ENCODE assay signal across 12 cellular contexts in genomic region chr16:27455700-27456099, GRCh38. TPM values are rescaled to one million over a fixed set of nuclear protein-coding genes. Genes with fewer than 3 reads are reported as not detected.
DNase-seq lines count a peak whose midpoint lies in the region; ATAC-seq, FAIRE-seq and TF ChIP-seq lines count a peak whose summit lies in the region.
"Had no signal": no experiment of that assay in that cellular context is flagged by ENCODE, and none has a peak within 500 bp of the region (broad histone marks: within the 10 kb centered on the region; RNA-seq: fewer than 3 reads in every experiment).

No MANE protein-coding gene starts in this region.

- no peak for TF ChIP-seq EP300 in K562 (IDR thresholded peaks at IDR 0.05; ENCODE audit: low read length)

- peaks cover 6 to 8% of the 10 kb centered on the region in 2 donors for H3K36me3 Mint-ChIP-seq in CD4-positive, alpha-beta memory T cell
- peaks cover 0 to 26% (median 6%) of the 10 kb centered on the region in 5 donors for H3K36me3 Mint-ChIP-seq in naive thymus-derived CD4-positive, alpha-beta T cell
- H3K36me3 Mint-ChIP-seq in activated CD8-positive, alpha-beta memory T cell treated with anti-CD3 and anti-CD28 coated beads, Interleukin-2, amount 10 ng/mL, durations not matched to agents 7 days and 5 days, result peaks cover 13% of the 10 kb centered on the region

- no peak overlapping the region for H3K4me3 ChIP-seq in CD4-positive, alpha-beta memory T cell (ENCODE audit: low read length in 2 of 2)
- no peak overlapping the region for H3K4me3 ChIP-seq in K562
- H3K4me3 ChIP-seq in naive thymus-derived CD4-positive, alpha-beta T cell (ENCODE audit: low read length), result no peak overlapping the region
- H3K4me3 ChIP-seq: mucosa of descending colon, thoracic aorta had no signal

- no peaks in the 10 kb centered on the region for H4K20me1 ChIP-seq in K562 (replicated peaks; ENCODE audit: control insufficient read depth, insufficient read depth, low read length)

- intact Hi-C loops in CD4-positive, alpha-beta memory T cell (cut with micrococcal nuclease), result loop anchor here (2.0 to 5.0 kb wide), 3 partner anchors 53 to 1618 kb away; partner anchors contain the start of gene IL21R
- intact Hi-C loops in K562 (cut with micrococcal nuclease), result loop anchor here (2.0 to 5.0 kb wide), 3 partner anchors 88 to 278 kb away; no protein-coding TSS in a partner anchor
- intact Hi-C loops in naive thymus-derived CD4-positive, alpha-beta T cell (cut with micrococcal nuclease), result loop anchor here (2.0 kb wide), 6 partner anchors 49 to 347 kb away; partner anchors contain the start of gene IL21R (in 1 of the 2)

- 3% methylated on average over 10 of the region's 12 CpGs for WGBS in K562 (ENCODE audit: insufficient coverage, low coverage, missing lambda C conversion rate)

- peaks cover 2% of the 10 kb centered on the region for H3K36me3 ChIP-seq in CD4-positive, alpha-beta memory T cell (ENCODE audit: insufficient read depth, low read length)
- no peaks in the 10 kb centered on the region; the same call in 2 of the 3 replicates for H3K36me3 ChIP-seq in K562 (ENCODE audit: control insufficient read depth, insufficient read depth, low read length)
- peaks cover 0 to 1% (median 0%) of the 10 kb centered on the region in 3 experiments for H3K36me3 ChIP-seq in naive thymus-derived CD4-positive, alpha-beta T cell (ENCODE audit: control insufficient read depth in 2 of 3, insufficient read depth in 3 of 3, low read length in 3 of 3)

- H3K4me1 ChIP-seq in CD4-positive, alpha-beta memory T cell (ENCODE audit: insufficient read depth, low read length), result peaks cover 55% of the 10 kb centered on the region
- peaks cover 0 to 2% of the 10 kb centered on the region in 2 experiments; a peak in 2 of 5 replicates for H3K4me1 ChIP-seq in K562 (replicated peaks in 1 of 2; ENCODE audit: control insufficient read depth in 2 of 2, insufficient read depth in 2 of 2, low read length in 2 of 2)
- H3K4me1 ChIP-seq in naive thymus-derived CD4-positive, alpha-beta T cell (ENCODE audit: control insufficient read depth in 2 of 2, insufficient read depth in 2 of 2, low read length in 2 of 2), result peaks cover 24 to 46% of the 10 kb centered on the region in 2 donors

- peak; percentile 6 for FAIRE-seq in K562 (lab: Jason Lieb, UNC)
- FAIRE-seq: GM12892, H1 had no signal

- BruUV-seq in K562 (replicated peaks; lab: Mats Ljungman, UMichigan), result no TSS peak

- H3K9me1 ChIP-seq in K562 (ENCODE audit: control insufficient read depth, insufficient read depth, low read length), result no peaks in the 10 kb centered on the region

- no peak overlapping the region for H3K27ac ChIP-seq in CD4-positive, alpha-beta memory T cell (ENCODE audit: low read depth, low read length)
- no peak overlapping the region for H3K27ac ChIP-seq in K562 (ENCODE audit: extremely low read depth, low read depth, low read length)
- H3K27ac ChIP-seq in naive thymus-derived CD4-positive, alpha-beta T cell (ENCODE audit: low read depth, low read length), result no peak overlapping the region
- H3K27ac ChIP-seq: thoracic aorta had no signal

- H3K4me1 Mint-ChIP-seq in CD4-positive, alpha-beta memory T cell, result peaks cover 26 to 69% (median 54%) of the 10 kb centered on the region in 4 donors
- H3K4me1 Mint-ChIP-seq in naive thymus-derived CD4-positive, alpha-beta T cell, result peaks cover 30 to 75% (median 51%) of the 10 kb centered on the region in 7 donors
- H3K4me1 Mint-ChIP-seq in activated CD8-positive, alpha-beta memory T cell treated with anti-CD3 and anti-CD28 coated beads, Interleukin-2, amount 10 ng/mL, durations not matched to agents 7 days and 5 days, result peaks cover 45% of the 10 kb centered on the region

- ATAC-seq in K562 (no peak), GM18861 (IDR thresholded peaks at IDR 0.05; ENCODE audit: unreplicated experiment) (no peak)
- ATAC-seq in naive thymus-derived CD4-positive, alpha-beta T cell, result peak; percentile 18
- ATAC-seq in activated CD8-positive, alpha-beta memory T cell treated with anti-CD3 and anti-CD28 coated beads, Interleukin-2, amount 10 ng/mL, durations not matched to agents 7 days and 5 days, result no peak
- ATAC-seq: mucosa of descending colon had no signal

- H3K4me3 Mint-ChIP-seq in CD4-positive, alpha-beta memory T cell, result peak overlapping the region in 3 of 8 donors; percentile 12 to 41 (median 26)
- H3K4me3 Mint-ChIP-seq in naive thymus-derived CD4-positive, alpha-beta T cell, result peak overlapping the region in 9 of 10 donors; percentile 3 to 75 (median 23)
- no peak overlapping the region for H3K4me3 Mint-ChIP-seq in activated CD8-positive, alpha-beta memory T cell treated with anti-CD3 and anti-CD28 coated beads, Interleukin-2, amount 10 ng/mL, durations not matched to agents 7 days and 5 days

- peak in 3 of 5 donors; percentile 9 to 55 (median 27) for DNase-seq in CD4-positive, alpha-beta memory T cell
- DNase-seq in GDM1 (lab: John Stamatoyannopoulos, UW), result peak; percentile 61
- DNase-seq in K562 (ENCODE audit: extremely low read depth in 1 of 4, low spot score in 3 of 4), result peak in 1 of 4 experiments; percentile 13
- DNase-seq in naive thymus-derived CD4-positive, alpha-beta T cell, result peak in 6 of 9 donors; percentile 22 to 47 (median 32)
- DNase-seq in retina, result no peak
- no peak for DNase-seq in activated CD8-positive, alpha-beta memory T cell treated with anti-CD3 and anti-CD28 coated beads, Interleukin-2, amount 10 ng/mL, durations not matched to agents 7 days and 5 days
- DNase-seq: hippocampal formation, mucosa of descending colon had no signal

- no peak for TF ChIP-seq POLR2A in K562 (conservative IDR thresholded peaks at IDR 0.05)

- H3K27me3 ChIP-seq in CD4-positive, alpha-beta memory T cell (ENCODE audit: insufficient read depth, low read length), result no peaks in the 10 kb centered on the region
- peaks cover 11 to 30% of the 10 kb centered on the region in 2 experiments; a peak in 4 of 5 replicates for H3K27me3 ChIP-seq in K562 (ENCODE audit: control insufficient read depth in 2 of 2, insufficient read depth in 2 of 2, low read length in 2 of 2)
- no peaks in the 10 kb centered on the region for H3K27me3 ChIP-seq in naive thymus-derived CD4-positive, alpha-beta T cell (ENCODE audit: control insufficient read depth in 2 of 2, insufficient read depth in 2 of 2, low read length in 2 of 2)

- no peak for TF ChIP-seq CTCF in K562 (IDR thresholded peaks at IDR 0.05 in 2 of 3, conservative IDR thresholded peaks at IDR 0.05 in 1 of 3; ENCODE audit: insufficient read depth in 2 of 3, low read depth in 1 of 3, low read length in 3 of 3)

- no peak overlapping the region for H3K4me2 ChIP-seq in K562 (ENCODE audit: insufficient read depth, low read length)

- H3K79me2 ChIP-seq in K562 (ENCODE audit: control insufficient read depth, insufficient read depth, low read length), result no peaks in the 10 kb centered on the region

- H3K27ac Mint-ChIP-seq in CD4-positive, alpha-beta memory T cell, result peak overlapping the region in 6 of 7 donors; percentile 58 to 93 (median 68)
- peak overlapping the region; percentile 54 to 87 (median 79) for H3K27ac Mint-ChIP-seq in naive thymus-derived CD4-positive, alpha-beta T cell
- no peak overlapping the region for H3K27ac Mint-ChIP-seq in activated CD8-positive, alpha-beta memory T cell treated with anti-CD3 and anti-CD28 coated beads, Interleukin-2, amount 10 ng/mL, durations not matched to agents 7 days and 5 days

- CTCF ChIA-PET in CD4-positive, alpha-beta memory T cell (lab: Charles Lee; ENCODE audit: partially characterized antibody), result interaction anchor here (0.8 to 5.3 kb wide), 7 partner anchors 9 to 300 kb away, joined by 3 to 36 read pairs (median 8); no protein-coding TSS in a partner anchor
- CTCF ChIA-PET in K562 (lab: Yijun Ruan, JAX; ENCODE audit: low intra/inter-chr PET ratio), result interaction anchor here (2.9 kb wide), 1 partner anchor 276 kb away, joined by 13 read pairs; no protein-coding TSS in a partner anchor
- CTCF ChIA-PET in naive thymus-derived CD4-positive, alpha-beta T cell (lab: Charles Lee), result interaction anchor here (1.0 to 4.0 kb wide), 2 partner anchors 221 to 277 kb away, joined by 3 to 22 read pairs; no protein-coding TSS in a partner anchor
- CTCF ChIA-PET in activated CD8-positive, alpha-beta memory T cell treated with anti-CD3 and anti-CD28 coated beads, Interleukin-2, amount 10 ng/mL, durations not matched to agents 7 days and 5 days (lab: Charles Lee), result interaction anchor here (0.8 to 2.2 kb wide), 5 partner anchors 70 to 276 kb away, joined by 3 to 9 read pairs (median 3); no protein-coding TSS in a partner anchor

- H3K9ac ChIP-seq in K562 (ENCODE audit: insufficient read depth in 1 of 2, low read depth in 2 of 2, low read length in 2 of 2), result peak overlapping the region in 1 of 2 experiments; percentile 26; a peak in 1 of 4 replicates

- H2AFZ ChIP-seq in K562 (ENCODE audit: low read depth, low read length), result no peak overlapping the region

- H3K9me3 ChIP-seq in CD4-positive, alpha-beta memory T cell (ENCODE audit: control insufficient read depth in 1 of 2, low read length in 2 of 2), result no peaks in the 10 kb centered on the region
- H3K9me3 ChIP-seq in K562 (replicated peaks; ENCODE audit: control insufficient read depth, insufficient read depth, low read depth, low read length), result no peaks in the 10 kb centered on the region
- no peaks in the 10 kb centered on the region for H3K9me3 ChIP-seq in naive thymus-derived CD4-positive, alpha-beta T cell (ENCODE audit: control insufficient read depth in 2 of 3, low read length in 3 of 3)
- H3K9me3 ChIP-seq: mucosa of descending colon, thoracic aorta had no signal

- H3K27me3 Mint-ChIP-seq in CD4-positive, alpha-beta memory T cell, result no peaks in the 10 kb centered on the region
- H3K27me3 Mint-ChIP-seq in naive thymus-derived CD4-positive, alpha-beta T cell, result no peaks in the 10 kb centered on the region
- no peaks in the 10 kb centered on the region for H3K27me3 Mint-ChIP-seq in activated CD8-positive, alpha-beta memory T cell treated with anti-CD3 and anti-CD28 coated beads, Interleukin-2, amount 10 ng/mL, durations not matched to agents 7 days and 5 days

- no peaks in the 10 kb centered on the region for H3K9me3 Mint-ChIP-seq in CD4-positive, alpha-beta memory T cell
- peaks cover 0 to 5% (median 0%) of the 10 kb centered on the region in 11 donors for H3K9me3 Mint-ChIP-seq in naive thymus-derived CD4-positive, alpha-beta T cell
- no peaks in the 10 kb centered on the region for H3K9me3 Mint-ChIP-seq in activated CD8-positive, alpha-beta memory T cell treated with anti-CD3 and anti-CD28 coated beads, Interleukin-2, amount 10 ng/mL, durations not matched to agents 7 days and 5 days (ENCODE audit: low read depth)

- in situ Hi-C loops in K562 (cut with MboI), result loop anchor here (10.0 kb wide), 1 partner anchor 281 kb away; no protein-coding TSS in a partner anchor

- POLR2A ChIA-PET in CD4-positive, alpha-beta memory T cell (lab: Charles Lee; ENCODE audit: partially characterized antibody), result interaction anchor here (1.0 to 1.3 kb wide), 4 partner anchors 9 to 286 kb away, joined by 3 to 8 read pairs (median 4); no protein-coding TSS in a partner anchor
- POLR2A ChIA-PET in K562 (lab: Yijun Ruan, JAX), result no interaction called here
- POLR2A ChIA-PET in naive thymus-derived CD4-positive, alpha-beta T cell (lab: Charles Lee), result interaction anchor here (0.8 to 1.0 kb wide), 3 partner anchors 88 to 121 kb away, joined by 3 read pairs; no protein-coding TSS in a partner anchor

- no peak for TF ChIP-seq RAD21 in K562 (CRISPR knock-in tag; conservative IDR thresholded peaks at IDR 0.05 in 1 of 2, IDR thresholded peaks at IDR 0.05 in 1 of 2)

RNA-seq across cellular contexts. Expression of gene IL21R, which starts 53.7 kb away (rescaled TPM):
- 10 to 100 TPM; 28.3 to 29.1 TPM for total RNA-seq in CD4-positive, alpha-beta memory T cell
- polyA plus RNA-seq in CD4-positive, alpha-beta memory T cell, result 10 to 100 TPM; 18.4 to 28.3 TPM
- 1.4 and 2.4 TPM in 2 replicates for total RNA-seq in K562 (2011; cell fraction: chromatin; rRNA removed; ENCODE audit: low replicate concordance)
- 2.1 and 2.3 TPM in 2 replicates for total RNA-seq in K562 (2011; cell fraction: nucleolus; rRNA removed)
- 1.6 and 2.1 TPM in 2 replicates for total RNA-seq in K562 (2011; cell fraction: nucleoplasm; rRNA removed)
- total RNA-seq in K562 (2014; rRNA removed), result 0.14 and 0.33 TPM in 2 replicates
- 0.22 TPM in 2 replicates for total RNA-seq in K562 (2014; rRNA removed; fragmentation: Illumina TruSeq; extraction: Trizol)
- total RNA-seq in K562 (2015; rRNA removed; fragmentation: Illumina TruSeq; extraction: Trizol), result 0.11 and 0.19 TPM in 2 replicates
- total RNA-seq in K562 (2021), result 0.29 and 0.51 TPM in 2 replicates
- polyA plus RNA-seq in K562 (2011; rRNA removed), result 0.21 and 0.46 TPM in 2 replicates
- polyA plus RNA-seq in K562 (2011; cell fraction: cytosol; rRNA removed), result 0.15 and 0.58 TPM in 2 replicates
- 0.27 and 0.67 TPM in 2 replicates for polyA plus RNA-seq in K562 (2011; cell fraction: nucleus; rRNA removed)
- 0.42 and 3.6 TPM in 2 replicates for polyA plus RNA-seq in K562 (2012)
- polyA plus RNA-seq in K562 (2014; fragmentation: Illumina TruSeq; extraction: Trizol), result 0.34 and 0.46 TPM in 2 replicates
- polyA plus RNA-seq in K562 (2014; fragmentation: Nextera tagmentation; extraction: Ambion mirVana), result under 1 TPM in 1 of 2 experiments, not detected in 1; 0.04 TPM
- polyA plus RNA-seq in K562 (2014; rRNA removed), result 0.15 and 0.62 TPM in 2 replicates
- 0.63 and 0.74 TPM in 2 replicates for polyA minus RNA-seq in K562 (2011; rRNA and poly(A)+ RNA removed)
- 0.38 TPM in 1 of 2 replicates, not detected in the other for polyA minus RNA-seq in K562 (2011; cell fraction: cytosol; rRNA and poly(A)+ RNA removed)
- 0.44 and 0.94 TPM in 2 replicates for polyA minus RNA-seq in K562 (2011; cell fraction: nucleus; rRNA and poly(A)+ RNA removed)
- 10 to 100 TPM; 24.6 to 40.9 (median 31.4) TPM for total RNA-seq in naive thymus-derived CD4-positive, alpha-beta T cell
- 10 to 100 TPM; 37.1 to 52.1 TPM for polyA plus RNA-seq in naive thymus-derived CD4-positive, alpha-beta T cell
- total RNA-seq in activated CD8-positive, alpha-beta memory T cell treated with anti-CD3 and anti-CD28 coated beads, Interleukin-2, amount 10 ng/mL, durations not matched to agents 7 days and 5 days, result 10 to 100 TPM; 24.6 to 38.0 TPM

Comparison
In these comparisons a context has a peak if more than half of its experiments do, and no peak if none do; other contexts are left out.
1. DNase-seq: peak in CD4-positive, alpha-beta memory T cell (3 of 5), GDM1 (single experiment) and naive thymus-derived CD4-positive, alpha-beta T cell (6 of 9); none in retina (single experiment) and activated CD8-positive, alpha-beta memory T cell treated with anti-CD3 and anti-CD28 coated beads, Interleukin-2, amount 10 ng/mL, durations not matched to agents 7 days and 5 days (single experiment).
2. RNA of gene IL21R, which starts 53.7 kb away (total RNA-seq): 24.6 to 38.0 TPM in activated CD8-positive, alpha-beta memory T cell treated with anti-CD3 and anti-CD28 coated beads, Interleukin-2, amount 10 ng/mL, durations not matched to agents 7 days and 5 days, 24.6 to 40.9 TPM in naive thymus-derived CD4-positive, alpha-beta T cell and 28.3 to 29.1 TPM in CD4-positive, alpha-beta memory T cell; 0.11 to 2.4 TPM in K562; every median in the first group is over 4 times any median in the second.